18 cellular contexts compared by ENCODE assay signal in the genomic region with DNA sequence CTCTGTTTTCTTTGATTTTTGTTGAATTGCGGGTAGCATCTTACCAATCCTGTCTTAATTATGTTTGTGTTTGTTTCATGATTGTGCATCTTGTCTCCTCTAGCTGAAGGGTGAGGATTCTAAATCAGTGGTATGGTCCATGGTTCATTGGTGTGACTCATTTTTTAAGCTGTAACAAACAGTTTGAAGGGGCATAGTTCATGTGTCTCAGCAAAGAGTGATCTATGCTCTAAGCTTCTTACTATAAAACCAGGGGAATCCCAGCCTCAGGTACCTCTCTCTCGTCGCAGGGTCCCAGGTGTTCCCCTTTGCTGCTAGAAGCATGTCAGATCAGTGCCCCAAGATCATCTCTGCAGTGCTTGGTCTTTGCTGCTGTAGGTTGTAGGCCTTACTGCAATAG.
DNase-seq lines count a peak whose midpoint lies in the region; ATAC-seq and TF ChIP-seq lines count a peak whose summit lies in the region.
"Had no signal": no experiment of that assay in that cellular context is flagged by ENCODE, and none has a peak within 500 bp of the region (broad histone marks: within the 10 kb centered on the region; RNA-seq: fewer than 3 reads in every experiment).

No MANE protein-coding gene starts in this region.

- CTCF ChIA-PET in activated CD8-positive, alpha-beta T cell treated with anti-CD3 and anti-CD28 coated beads for 36 hours (lab: Charles Lee) = interaction anchor here (4.2 kb wide), 1 partner anchor 10 kb away, joined by 20 read pairs; no protein-coding TSS in a partner anchor
- CTCF ChIA-PET in activated CD8-positive, alpha-beta T cell treated with anti-CD3 and anti-CD28 coated beads, Interleukin-2, amount 10 ng/mL, durations not matched to agents 7 days and 5 days (lab: Charles Lee) = interaction anchor here (1.1 to 2.7 kb wide), 4 partner anchors 9 to 381 kb away, joined by 3 to 27 read pairs (median 5); no protein-coding TSS in a partner anchor
- CTCF ChIA-PET in OCI-LY7 (lab: Charles Lee; ENCODE audit: unreplicated experiment) = no interaction called here

- peaks cover 0 to 3% (median 0%) of the 10 kb centered on the region in 11 experiments; a peak in 1 of 22 replicates for H3K36me3 ChIP-seq in BLaER1 treated with 17β-estradiol and CSF1 and Interleukin-3, amounts not matched to agents 10 nM and 100 nM
- H3K36me3 ChIP-seq in OCI-LY7 (ENCODE audit: insufficient read depth, low read length) = no peaks in the 10 kb centered on the region
- no peaks in the 10 kb centered on the region for H3K36me3 ChIP-seq in hepatocyte (replicated peaks; ENCODE audit: insufficient read depth, low read depth)
- H3K36me3 ChIP-seq in stomach = no peaks in the 10 kb centered on the region
- H3K36me3 ChIP-seq in body of pancreas (replicated peaks in 1 of 2; ENCODE audit: insufficient read depth in 1 of 2, low read depth in 2 of 2) = no peaks in the 10 kb centered on the region

- H2AFZ ChIP-seq in OCI-LY7 (ENCODE audit: low read length) (peak overlapping the region; percentile 93; the same call in 1 of the 2 replicates), hepatocyte (no peak overlapping the region)

- no peaks in the 10 kb centered on the region for H4K20me1 ChIP-seq in BLaER1 treated with 17β-estradiol and CSF1 and Interleukin-3, amounts not matched to agents 10 nM and 100 nM
- no peaks in the 10 kb centered on the region for H4K20me1 ChIP-seq in OCI-LY7 (ENCODE audit: insufficient read depth, low read length)
- H4K20me1 ChIP-seq in hepatocyte (ENCODE audit: insufficient read depth, poor library complexity, severe bottlenecking) = no peaks in the 10 kb centered on the region

- peaks cover 41% of the 10 kb centered on the region for H3K36me3 Mint-ChIP-seq in activated CD8-positive, alpha-beta T cell treated with anti-CD3 and anti-CD28 coated beads for 36 hours (ENCODE audit: low read depth)
- peaks cover 6% of the 10 kb centered on the region for H3K36me3 Mint-ChIP-seq in activated CD8-positive, alpha-beta T cell treated with anti-CD3 and anti-CD28 coated beads, Interleukin-2, amount 10 ng/mL, durations not matched to agents 7 days and 5 days (ENCODE audit: low read depth)

- BruUV-seq in OCI-LY7 (replicated peaks; lab: Mats Ljungman, UMichigan) = no TSS peak

- TF ChIP-seq POLR2A in stomach (IDR thresholded peaks at IDR 0.05) = no peak
- no peak for TF ChIP-seq POLR2A in body of pancreas (IDR thresholded peaks at IDR 0.05)

- H3K4me3 Mint-ChIP-seq in activated CD8-positive, alpha-beta T cell treated with anti-CD3 and anti-CD28 coated beads for 36 hours = no peak overlapping the region
- H3K4me3 Mint-ChIP-seq in activated CD8-positive, alpha-beta T cell treated with anti-CD3 and anti-CD28 coated beads, Interleukin-2, amount 10 ng/mL, durations not matched to agents 7 days and 5 days = no peak overlapping the region
- H3K4me3 Mint-ChIP-seq: B cell had no signal

- H3K27ac Mint-ChIP-seq in activated CD8-positive, alpha-beta T cell treated with anti-CD3 and anti-CD28 coated beads for 36 hours = peak overlapping the region; percentile 71
- H3K27ac Mint-ChIP-seq in activated CD8-positive, alpha-beta T cell treated with anti-CD3 and anti-CD28 coated beads, Interleukin-2, amount 10 ng/mL, durations not matched to agents 7 days and 5 days = no peak overlapping the region
- H3K27ac Mint-ChIP-seq: B cell had no signal

- TF ChIP-seq CTCF in activated CD8-positive, alpha-beta T cell treated with anti-CD3 and anti-CD28 coated beads for 36 hours (IDR thresholded peaks at IDR 0.05) = no peak
- no peak for TF ChIP-seq CTCF in OCI-LY7 (conservative IDR thresholded peaks at IDR 0.05; ENCODE audit: low read length)
- no peak for TF ChIP-seq CTCF in hepatocyte (IDR thresholded peaks at IDR 0.05; ENCODE audit: poor library complexity)
- no peak for TF ChIP-seq CTCF in stomach (IDR thresholded peaks at IDR 0.05)
- TF ChIP-seq CTCF in body of pancreas (IDR thresholded peaks at IDR 0.05) = no peak

- intact Hi-C loops in activated CD8-positive, alpha-beta T cell treated with anti-CD3 and anti-CD28 coated beads for 36 hours (cut with micrococcal nuclease) = loop anchor here (5.0 kb wide), 1 partner anchor 163 kb away; no protein-coding TSS in a partner anchor
- intact Hi-C loops in OCI-LY7 (cut with micrococcal nuclease; ENCODE audit: unreplicated experiment) = no loop called here
- intact Hi-C loops in stomach (cut with DNase I; ENCODE audit: low total_unique reads) = no loop called here
- intact Hi-C loops in body of pancreas (cut with DNase I) = no loop called here

- H3K4me2 ChIP-seq in BLaER1 treated with 17β-estradiol and CSF1 and Interleukin-3, amounts not matched to agents 10 nM and 100 nM = peak overlapping the region; percentile 69 to 84 (median 73); a peak in 18 of 22 replicates
- H3K4me2 ChIP-seq in OCI-LY7 (ENCODE audit: low read length) (no peak overlapping the region), hepatocyte (no peak overlapping the region)

- WGBS in hepatocyte (ENCODE audit: low lambda C conversion rate, missing lambda C conversion rate) = 92% methylated on average over 3 of the region's 3 CpGs
- WGBS in stomach, 5 donors = 86 to 92% (median 90%) methylated on average over 3 of the region's 3 CpGs
- 85 to 86% methylated on average over 3 of the region's 3 CpGs for WGBS in body of pancreas, 2 donors

- H3K27me3 Mint-ChIP-seq in activated CD8-positive, alpha-beta T cell treated with anti-CD3 and anti-CD28 coated beads for 36 hours = no peaks in the 10 kb centered on the region
- H3K27me3 Mint-ChIP-seq in activated CD8-positive, alpha-beta T cell treated with anti-CD3 and anti-CD28 coated beads, Interleukin-2, amount 10 ng/mL, durations not matched to agents 7 days and 5 days (ENCODE audit: low read depth) = no peaks in the 10 kb centered on the region

- peaks cover 40 to 56% (median 44%) of the 10 kb centered on the region in 10 experiments for H3K4me1 ChIP-seq in BLaER1 treated with 17β-estradiol and CSF1 and Interleukin-3, amounts not matched to agents 10 nM and 100 nM
- H3K4me1 ChIP-seq in OCI-LY7 (ENCODE audit: insufficient read depth, low read length, poor library complexity, severe bottlenecking) (peaks cover 16% of the 10 kb centered on the region), hepatocyte (ENCODE audit: insufficient read depth) (peaks cover 5% of the 10 kb centered on the region), stomach (peaks cover 0 to 19% (median 0%) of the 10 kb centered on the region in 4 donors), body of pancreas (no peaks in the 10 kb centered on the region)

- peak; percentile 38 for ATAC-seq in activated CD8-positive, alpha-beta T cell treated with anti-CD3 and anti-CD28 coated beads for 36 hours
- no peak for ATAC-seq in activated CD8-positive, alpha-beta T cell treated with anti-CD3 and anti-CD28 coated beads, Interleukin-2, amount 10 ng/mL, durations not matched to agents 7 days and 5 days
- ATAC-seq in body of pancreas = no peak

- no peaks in the 10 kb centered on the region for H3K9me2 ChIP-seq in OCI-LY7 (ENCODE audit: insufficient read depth, low read length)
- H3K9me2 ChIP-seq in hepatocyte (replicated peaks; ENCODE audit: insufficient read depth) = no peaks in the 10 kb centered on the region

- DNase-seq in activated CD8-positive, alpha-beta T cell treated with anti-CD3 and anti-CD28 coated beads for 36 hours = peak; percentile 18
- no peak for DNase-seq in activated CD8-positive, alpha-beta T cell treated with anti-CD3 and anti-CD28 coated beads, Interleukin-2, amount 10 ng/mL, durations not matched to agents 7 days and 5 days
- no peak for DNase-seq in OCI-LY7 (ENCODE audit: low spot score)
- peak; percentile 7 for DNase-seq in hepatocyte (ENCODE audit: low spot score)
- no peak for DNase-seq in effector CD4-positive, alpha-beta T cell
- DNase-seq in stomach = no peak
- DNase-seq in body of pancreas = no peak
- DNase-seq: DMS79, Karpas-422, NCI-H1436, NCI-H1930, NCI-H226, NCI-H524, NCI-H82, RPMI8226, SHP77 treated with DMSO at 0.1 percent for 48 hours had no signal

- H3K9me3 Mint-ChIP-seq in activated CD8-positive, alpha-beta T cell treated with anti-CD3 and anti-CD28 coated beads for 36 hours = peaks cover 21% of the 10 kb centered on the region
- H3K9me3 Mint-ChIP-seq in activated CD8-positive, alpha-beta T cell treated with anti-CD3 and anti-CD28 coated beads, Interleukin-2, amount 10 ng/mL, durations not matched to agents 7 days and 5 days (ENCODE audit: insufficient read depth) = no peaks in the 10 kb centered on the region

- H3K4me3 ChIP-seq in BLaER1 treated with 17β-estradiol and CSF1 and Interleukin-3, amounts not matched to agents 10 nM and 100 nM = no peak overlapping the region
- H3K4me3 ChIP-seq in OCI-LY7 (ENCODE audit: low read depth, low read length, poor library complexity, severe bottlenecking) (no peak overlapping the region), hepatocyte (no peak overlapping the region), stomach (no peak overlapping the region), body of pancreas (no peak overlapping the region)

- POLR2A ChIA-PET in activated CD8-positive, alpha-beta T cell treated with anti-CD3 and anti-CD28 coated beads for 36 hours (lab: Charles Lee) = no interaction called here
- POLR2A ChIA-PET in activated CD8-positive, alpha-beta T cell treated with anti-CD3 and anti-CD28 coated beads, Interleukin-2, amount 10 ng/mL, durations not matched to agents 7 days and 5 days (lab: Charles Lee) = no interaction called here
- POLR2A ChIA-PET in OCI-LY7 (lab: Charles Lee) = interaction anchor here (2.0 to 2.2 kb wide), 2 partner anchors 11 to 17 kb away, joined by 8 to 9 read pairs; no protein-coding TSS in a partner anchor

- H3K4me1 Mint-ChIP-seq in activated CD8-positive, alpha-beta T cell treated with anti-CD3 and anti-CD28 coated beads for 36 hours (ENCODE audit: low read depth) = peaks cover 76% of the 10 kb centered on the region
- peaks cover 44% of the 10 kb centered on the region for H3K4me1 Mint-ChIP-seq in activated CD8-positive, alpha-beta T cell treated with anti-CD3 and anti-CD28 coated beads, Interleukin-2, amount 10 ng/mL, durations not matched to agents 7 days and 5 days (ENCODE audit: low read depth)

- H3K79me2 ChIP-seq in OCI-LY7 (ENCODE audit: insufficient read depth, low read depth, low read length) (no peaks in the 10 kb centered on the region), hepatocyte (no peaks in the 10 kb centered on the region)

- no peaks in the 10 kb centered on the region for H3K27me3 ChIP-seq in BLaER1 treated with 17β-estradiol and CSF1 and Interleukin-3, amounts not matched to agents 10 nM and 100 nM
- H3K27me3 ChIP-seq in hepatocyte = peaks cover 3% of the 10 kb centered on the region
- no peaks in the 10 kb centered on the region for H3K27me3 ChIP-seq in stomach
- no peaks in the 10 kb centered on the region for H3K27me3 ChIP-seq in body of pancreas

- H3K27ac ChIP-seq in BLaER1 treated with 17β-estradiol and CSF1 and Interleukin-3, amounts not matched to agents 10 nM and 100 nM = peak overlapping the region in 8 of 11 experiments; percentile 79 to 97 (median 91); a peak in 16 of 22 replicates
- H3K27ac ChIP-seq in OCI-LY7 (ENCODE audit: low read depth, low read length, poor library complexity, severe bottlenecking) = no peak overlapping the region
- no peak overlapping the region for H3K27ac ChIP-seq in hepatocyte
- no peak overlapping the region for H3K27ac ChIP-seq in stomach
- no peak overlapping the region for H3K27ac ChIP-seq in body of pancreas

- no peak for TF ChIP-seq EP300 in stomach (IDR thresholded peaks at IDR 0.05)

- H3K9ac ChIP-seq in BLaER1 treated with 17β-estradiol and CSF1 and Interleukin-3, amounts not matched to agents 10 nM and 100 nM = peak overlapping the region in 3 of 11 experiments; percentile 66 to 81 (median 77); a peak in 4 of 22 replicates

- H3K9me3 ChIP-seq in BLaER1 treated with 17β-estradiol and CSF1 and Interleukin-3, amounts not matched to agents 10 nM and 100 nM (replicated peaks in 1 of 11) = peaks cover 28 to 56% (median 46%) of the 10 kb centered on the region in 11 experiments; a peak in 21 of 22 replicates
- H3K9me3 ChIP-seq in OCI-LY7 (ENCODE audit: low read length) = no peaks in the 10 kb centered on the region
- H3K9me3 ChIP-seq in hepatocyte (ENCODE audit: low read depth) = no peaks in the 10 kb centered on the region
- no peaks in the 10 kb centered on the region for H3K9me3 ChIP-seq in stomach
- H3K9me3 ChIP-seq in body of pancreas = no peaks in the 10 kb centered on the region

Comparison
In these comparisons a context has a peak if more than half of its experiments do, and no peak if none do; other contexts are left out.
1. DNase-seq: peak in activated CD8-positive, alpha-beta T cell treated with anti-CD3 and anti-CD28 coated beads for 36 hours (single experiment) and hepatocyte (single experiment); none in activated CD8-positive, alpha-beta T cell treated with anti-CD3 and anti-CD28 coated beads, Interleukin-2, amount 10 ng/mL, durations not matched to agents 7 days and 5 days (single experiment), OCI-LY7 (single experiment), effector CD4-positive, alpha-beta T cell (single experiment), stomach (single experiment) and body of pancreas (0 of 4).
2. H3K27ac ChIP-seq: peak in BLaER1 treated with 17β-estradiol and CSF1 and Interleukin-3, amounts not matched to agents 10 nM and 100 nM (8 of 11); none in OCI-LY7 (single experiment), hepatocyte (single experiment), stomach (0 of 5) and body of pancreas (0 of 4).
3. H3K4me2 ChIP-seq: peak in BLaER1 treated with 17β-estradiol and CSF1 and Interleukin-3, amounts not matched to agents 10 nM and 100 nM (11 of 11); none in OCI-LY7 (single experiment) and hepatocyte (single experiment).